ENCODE assay signal across 9 cellular contexts in the genomic region with DNA sequence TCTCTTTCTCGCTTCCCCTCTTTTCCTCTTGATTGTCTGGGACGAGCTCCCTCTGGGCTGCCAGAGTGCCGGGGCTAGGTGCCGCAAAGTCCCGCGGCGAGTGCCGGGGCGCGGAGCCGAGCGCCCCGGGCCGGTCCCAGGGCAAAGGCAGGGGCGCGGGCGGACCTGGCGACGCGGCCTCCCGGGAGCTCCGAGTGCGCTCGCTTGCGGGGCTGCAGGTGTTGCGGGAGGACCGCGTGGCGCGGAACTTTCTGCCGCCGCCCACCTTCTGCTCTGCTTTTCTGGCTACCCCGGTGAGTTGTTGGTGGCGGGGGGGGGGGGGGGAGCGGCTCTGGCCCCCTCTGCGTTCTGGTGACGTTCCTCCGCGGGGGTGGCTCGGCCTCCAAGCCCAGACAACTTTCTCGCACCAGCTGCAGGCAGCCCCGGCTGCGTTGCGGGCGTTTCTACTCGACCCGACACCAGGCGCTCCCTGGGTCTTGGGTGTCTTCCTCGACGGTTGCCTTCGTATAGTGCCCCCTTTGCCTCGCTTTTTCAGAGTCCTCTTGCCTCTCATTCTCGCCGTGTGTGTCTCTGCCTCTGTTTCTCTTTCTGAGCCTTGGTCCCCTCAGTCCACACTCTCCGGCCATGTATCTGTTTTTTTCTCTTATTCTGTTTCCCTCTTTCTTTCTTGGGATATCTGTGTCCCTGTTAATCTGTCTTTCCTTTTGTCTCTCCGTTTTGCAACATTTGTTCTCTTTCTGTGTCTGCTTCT. TPM values are rescaled to one million over a fixed set of nuclear protein-coding genes. Genes with fewer than 3 reads are reported as not detected.
DNase-seq lines count a peak whose midpoint lies in the region; ATAC-seq and TF ChIP-seq lines count a peak whose summit lies in the region.
"Had no signal": no experiment of that assay in that cellular context is flagged by ENCODE, and none has a peak within 500 bp of the region (broad histone marks: within the 10 kb centered on the region; RNA-seq: fewer than 3 reads in every experiment).

No MANE protein-coding gene starts in this region.

- H3K36me3 Mint-ChIP-seq in endothelial cell (ENCODE audit: low read depth, unreplicated experiment): peaks cover 5% of the 10 kb centered on the region

- peak; percentile 53 for DNase-seq in D341Med (ENCODE audit: low spot score)
- DNase-seq in NCI-H345 (lab: John Stamatoyannopoulos, UW): peak; percentile 42
- peak; percentile 20 for DNase-seq in endothelial cell (ENCODE audit: low spot score)
- DNase-seq in omental fat pad (ENCODE audit: low spot score): no peak
- no peak for DNase-seq in cerebellum (ENCODE audit: low spot score)
- DNase-seq in activated CD4-positive, CD25-positive, alpha-beta regulatory T cell (lab: John Stamatoyannopoulos, UW): no peak
- DNase-seq: DND-41 had no signal

- peak overlapping the region; percentile 96 for H3K4me3 Mint-ChIP-seq in endothelial cell (ENCODE audit: unreplicated experiment)

- H3K27ac Mint-ChIP-seq in endothelial cell (ENCODE audit: unreplicated experiment): no peak overlapping the region

- ATAC-seq in omental fat pad (ENCODE audit: low FRiP score) (peak; percentile 30), HG02623 (IDR thresholded peaks at IDR 0.05; ENCODE audit: unreplicated experiment) (no peak), HG02678 (IDR thresholded peaks at IDR 0.05; ENCODE audit: unreplicated experiment) (no peak)

- H3K27me3 Mint-ChIP-seq in endothelial cell (ENCODE audit: unreplicated experiment): peaks cover 14% of the 10 kb centered on the region

- H3K4me1 Mint-ChIP-seq in endothelial cell (ENCODE audit: unreplicated experiment): peaks cover 21% of the 10 kb centered on the region

- no peaks in the 10 kb centered on the region for H3K9me3 Mint-ChIP-seq in endothelial cell (ENCODE audit: unreplicated experiment)

- TF ChIP-seq CTCF in endothelial cell (IDR thresholded peaks at IDR 0.05; ENCODE audit: unreplicated experiment) (no peak), omental fat pad (IDR thresholded peaks at IDR 0.05) (no peak)

RNA-seq across cellular contexts. Expression of gene GALNT13, which starts 0.8 kb away (rescaled TPM):
- total RNA-seq in endothelial cell (ENCODE audit: unreplicated experiment): 26.3 TPM
- total RNA-seq in omental fat pad: 1 to 10 TPM in 1 of 4 donors, under 1 TPM in 3; 0.38 to 1.8 (median 0.54) TPM
- total RNA-seq in cerebellum: 14.2 TPM

Comparison
In these comparisons a context has a peak if more than half of its experiments do, and no peak if none do; other contexts are left out.
1. DNase-seq: peak in D341Med (single experiment), NCI-H345 (single experiment) and endothelial cell (single experiment); none in omental fat pad (single experiment), cerebellum (single experiment) and activated CD4-positive, CD25-positive, alpha-beta regulatory T cell (0 of 4).